Comparison of ENCODE assay signal across 28 cellular contexts in the genomic region with DNA sequence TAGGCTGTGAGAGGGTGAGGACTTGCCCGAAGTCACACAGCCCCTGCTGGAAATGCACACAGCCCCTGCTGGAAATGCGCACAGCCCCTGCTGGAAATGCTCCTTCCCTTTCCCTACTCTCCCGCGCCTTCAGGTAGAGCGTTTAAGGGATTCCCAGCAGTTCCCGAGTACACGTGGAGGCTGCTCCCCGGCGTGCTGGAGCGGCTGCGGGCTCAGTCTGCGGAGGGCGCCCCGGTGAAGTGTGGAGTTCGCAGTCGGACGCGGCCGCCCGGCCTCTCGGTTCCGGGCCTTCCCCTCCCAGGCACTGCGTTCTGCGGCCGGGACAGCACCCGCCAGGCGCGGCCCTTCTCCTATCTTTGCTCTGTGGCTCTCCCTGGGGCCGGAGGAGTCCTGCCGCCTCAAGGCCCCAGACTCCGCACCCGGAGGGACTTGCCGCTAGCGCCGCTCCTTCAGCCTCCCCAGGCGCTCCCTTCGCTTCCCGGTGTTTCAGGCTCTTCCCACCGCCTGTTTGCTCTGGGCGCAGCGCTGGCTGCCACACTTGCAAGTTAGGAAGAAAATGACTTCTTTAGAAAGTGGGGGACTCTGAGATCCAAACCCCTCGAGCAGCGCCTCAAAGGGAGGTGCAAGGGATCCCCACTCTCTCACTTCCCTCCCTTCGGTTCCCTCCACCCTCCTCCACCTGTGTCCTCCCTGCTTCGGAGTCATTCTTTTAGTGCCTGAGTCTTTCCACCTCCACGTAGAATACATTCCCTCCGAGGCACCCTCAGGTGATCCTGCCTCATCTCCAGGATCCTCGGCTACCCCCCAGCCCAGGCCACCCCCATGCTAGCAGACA. TPM values are rescaled to one million over a fixed set of nuclear protein-coding genes. Genes with fewer than 3 reads are reported as not detected.
DNase-seq lines count a peak whose midpoint lies in the region; ATAC-seq and TF ChIP-seq lines count a peak whose summit lies in the region.
"Had no signal": no experiment of that assay in that cellular context is flagged by ENCODE, and none has a peak within 500 bp of the region (broad histone marks: within the 10 kb centered on the region; RNA-seq: fewer than 3 reads in every experiment).

No MANE protein-coding gene starts in this region.

- no TSS peak for BruUV-seq in IMR-90 (replicated peaks; lab: Mats Ljungman, UMichigan)

- intact Hi-C loops in left ventricle myocardium inferior (cut with micrococcal nuclease) (no loop called here), IMR-90 (cut with micrococcal nuclease) (no loop called here)

- TF ChIP-seq EP300 in suprapubic skin (IDR thresholded peaks at IDR 0.05): no peak

- peak overlapping the region; percentile 92 for H3K4me2 ChIP-seq in IMR-90 (ENCODE audit: low read depth, low read length)
- H3K4me2 ChIP-seq: A549 had no signal

- H3K4me1 ChIP-seq in cardiac muscle cell (ENCODE audit: low read depth) (peaks cover 40% of the 10 kb centered on the region), left ventricle myocardium inferior (peaks cover 28% of the 10 kb centered on the region), IMR-90 (ENCODE audit: control insufficient read depth, insufficient read depth, low read length) (peaks cover 30% of the 10 kb centered on the region), suprapubic skin (peaks cover 13% of the 10 kb centered on the region)
- H3K4me1 ChIP-seq: A549 had no signal

- H2AK9ac ChIP-seq in IMR-90 (replicated peaks; ENCODE audit: low read depth, low read length, poor library complexity): peak overlapping the region; percentile 82

- POLR2A ChIA-PET in IMR-90 (lab: Charles Lee; ENCODE audit: unreplicated experiment): no interaction called here

- H3K27ac ChIP-seq in cardiac muscle cell (peak overlapping the region; percentile 95), left ventricle myocardium inferior (replicated peaks) (no peak overlapping the region), IMR-90 (ENCODE audit: insufficient read depth, low read length) (peak overlapping the region; percentile 100), suprapubic skin (peak overlapping the region; percentile 12)
- H3K27ac ChIP-seq: A549, body of pancreas, coronary artery had no signal

- no peak overlapping the region for H3K27ac Mint-ChIP-seq in glutamatergic neuron (ENCODE audit: unreplicated experiment)
- H3K27ac Mint-ChIP-seq: activated CD4-positive, alpha-beta memory T cell treated with anti-CD3 and anti-CD28 coated beads for 36 hours; activated naive CD4-positive, alpha-beta T cell treated with anti-CD3 and anti-CD28 coated beads, Interleukin-2, amount 50 U/mL, for 72 hours; activated T-cell treated with anti-CD3 and anti-CD28 coated beads, Interleukin-2, amount 50 U/mL, for 24 hours; CD4-positive, CD25-positive, alpha-beta regulatory T cell; natural killer cell; T-helper 1 cell treated with Interleukin-12 subunit alpha and Interleukin-12 subunit beta and Interleukin-4 antibody, amounts not matched to agents 30 μg/mL and 1 μg/mL, for 36 hours had no signal

- H3K36me3 ChIP-seq in cardiac muscle cell (no peaks in the 10 kb centered on the region), left ventricle myocardium inferior (no peaks in the 10 kb centered on the region), IMR-90 (ENCODE audit: control insufficient read depth, insufficient read depth, low read length) (peaks cover 2% of the 10 kb centered on the region; the same call in 1 of the 2 replicates), suprapubic skin (no peaks in the 10 kb centered on the region)

- H3K18ac ChIP-seq in IMR-90 (ENCODE audit: low read depth, low read length): peak overlapping the region; percentile 87

- DNase-seq in cardiac muscle cell (ENCODE audit: low read depth in 1 of 2, low spot score in 1 of 2) (peak in 1 of 2 donors; percentile 56), left ventricle myocardium inferior (no peak), IMR-90 (peak; percentile 46), glutamatergic neuron (peak; percentile 54), suprapubic skin (ENCODE audit: low spot score in 2 of 2) (no peak), DMS 273 (lab: John Stamatoyannopoulos, UW; ENCODE audit: unreplicated experiment) (no peak), germinal center (ENCODE audit: low spot score) (no peak)
- DNase-seq: activated CD4-positive, alpha-beta memory T cell treated with anti-CD3 and anti-CD28 coated beads for 36 hours; activated T-cell treated with anti-CD3 and anti-CD28 coated beads, Interleukin-2, amount 50 U/mL, for 24 hours; body of pancreas; CD4-positive, CD25-positive, alpha-beta regulatory T cell; DMS53; HCEC 1CT; Karpas-422; mesenchymal stem cell; natural killer cell; NCI-H1092; NCI-H2081; NCI-H524; SHP77 treated with DMSO at 0.1 percent for 48 hours; stimulated activated CD4-positive, alpha-beta T cell treated with anti-CD3 and anti-CD28 coated beads, Interleukin-15, amount 100 ng/mL, for 24 hours; stimulated activated naive CD4-positive, alpha-beta T cell; trophoblast cell had no signal

- peaks cover 49% of the 10 kb centered on the region for H3K27me3 Mint-ChIP-seq in glutamatergic neuron (ENCODE audit: unreplicated experiment)

- H2BK5ac ChIP-seq in IMR-90 (ENCODE audit: low read depth, low read length, poor library complexity, severe bottlenecking): peak overlapping the region; percentile 74

- H2AFZ ChIP-seq in IMR-90 (replicated peaks; ENCODE audit: low read length, poor library complexity): peak overlapping the region; percentile 88

- H3K56ac ChIP-seq in IMR-90 (ENCODE audit: extremely low read depth, insufficient read depth, low read length): peak overlapping the region; percentile 75; the same call in 1 of the 2 replicates

- no peaks in the 10 kb centered on the region for H3K4me1 Mint-ChIP-seq in glutamatergic neuron (ENCODE audit: low read depth, unreplicated experiment)
- H3K4me1 Mint-ChIP-seq: natural killer cell had no signal

- H3K9me1 ChIP-seq in IMR-90 (ENCODE audit: insufficient read depth, low read length): peaks cover 5% of the 10 kb centered on the region; the same call in 1 of the 2 replicates

- WGBS in IMR-90 (ENCODE audit: extremely low coverage in 2 of 2, insufficient read length in 1 of 2), 2 experiments: 20% methylated on average over 17 of the region's 48 CpGs; no CpG with 5 or more reads in 1 of the 2 experiments
- 23% methylated on average over 21 of the region's 48 CpGs for WGBS in suprapubic skin

- TF ChIP-seq RAD21 in IMR-90 (IDR thresholded peaks at IDR 0.05; ENCODE audit: low read length): no peak

- H3K36me3 Mint-ChIP-seq in glutamatergic neuron (ENCODE audit: unreplicated experiment): no peaks in the 10 kb centered on the region
- H3K36me3 Mint-ChIP-seq: activated CD4-positive, alpha-beta memory T cell treated with anti-CD3 and anti-CD28 coated beads for 36 hours; CD4-positive, CD25-positive, alpha-beta regulatory T cell had no signal

- peak overlapping the region; percentile 94 for H3K4ac ChIP-seq in IMR-90 (ENCODE audit: low read depth, low read length)

- peak overlapping the region; percentile 79 for H2AK5ac ChIP-seq in IMR-90 (ENCODE audit: low read depth, low read length)

- H4K20me1 ChIP-seq in IMR-90 (ENCODE audit: insufficient read depth, low read length): no peaks in the 10 kb centered on the region

- peak overlapping the region; percentile 90 for H4K5ac ChIP-seq in IMR-90 (ENCODE audit: low read depth, low read length)

- in situ Hi-C loops in IMR-90 (cut with MboI; ENCODE audit: low sequenced_read_pairs): loop anchor here (25.0 kb wide), 2 partner anchors 923 to 1227 kb away; a partner anchor contains a TSS

- peaks cover 26 to 59% of the 10 kb centered on the region in 2 experiments; a peak in 3 of 4 replicates for H3K79me1 ChIP-seq in IMR-90 (ENCODE audit: low read depth in 1 of 2, low read length in 2 of 2)

- ATAC-seq in IMR-90 (ENCODE audit: low read depth) (peak; percentile 43), GM18870 (IDR thresholded peaks at IDR 0.05; ENCODE audit: unreplicated experiment) (no peak)
- ATAC-seq: activated naive CD4-positive, alpha-beta T cell treated with anti-CD3 and anti-CD28 coated beads, Interleukin-2, amount 50 U/mL, for 72 hours; body of pancreas; natural killer cell had no signal

- H3K9me3 ChIP-seq in cardiac muscle cell (ENCODE audit: low read depth) (no peaks in the 10 kb centered on the region), left ventricle myocardium inferior (replicated peaks) (no peaks in the 10 kb centered on the region), IMR-90 (ENCODE audit: control insufficient read depth, insufficient read depth, low read length) (no peaks in the 10 kb centered on the region), suprapubic skin (no peaks in the 10 kb centered on the region)
- H3K9me3 ChIP-seq: A549, body of pancreas had no signal

- peak overlapping the region; percentile 81 to 90 for H4K8ac ChIP-seq in IMR-90 (ENCODE audit: low read depth in 2 of 2, low read length in 2 of 2)

- no peak for TF ChIP-seq POLR2A in IMR-90 (IDR thresholded peaks at IDR 0.05; ENCODE audit: low read depth, low read length)
- no peak for TF ChIP-seq POLR2A in suprapubic skin (IDR thresholded peaks at IDR 0.05)

- CTCF ChIA-PET in IMR-90 (lab: Yijun Ruan, JAX): interaction anchor here (0.7 to 0.9 kb wide), 2 partner anchors 11 to 12 kb away, joined by 3 read pairs; no protein-coding TSS in a partner anchor

- no peak overlapping the region for H3K4me3 Mint-ChIP-seq in glutamatergic neuron (ENCODE audit: unreplicated experiment)
- H3K4me3 Mint-ChIP-seq: activated CD4-positive, alpha-beta memory T cell treated with anti-CD3 and anti-CD28 coated beads for 36 hours; activated T-cell treated with anti-CD3 and anti-CD28 coated beads, Interleukin-2, amount 50 U/mL, for 24 hours; CD4-positive, CD25-positive, alpha-beta regulatory T cell; natural killer cell; T-helper 1 cell treated with Interleukin-12 subunit alpha and Interleukin-12 subunit beta and Interleukin-4 antibody, amounts not matched to agents 30 μg/mL and 1 μg/mL, for 36 hours had no signal

- H2BK120ac ChIP-seq in IMR-90 (ENCODE audit: low read depth, low read length): peak overlapping the region; percentile 95

- peak overlapping the region; percentile 88 for H3K9ac ChIP-seq in IMR-90 (ENCODE audit: low read depth, low read length)

- TF ChIP-seq CTCF in cardiac muscle cell (IDR thresholded peaks at IDR 0.05; ENCODE audit: low read depth, low read length) (no peak), left ventricle myocardium inferior (IDR thresholded peaks at IDR 0.05; ENCODE audit: borderline replicate concordance) (no peak), IMR-90 (conservative IDR thresholded peaks at IDR 0.05; ENCODE audit: low read depth, low read length) (no peak), glutamatergic neuron (IDR thresholded peaks at IDR 0.05; ENCODE audit: partially characterized antibody, unreplicated experiment) (no peak), suprapubic skin (IDR thresholded peaks at IDR 0.05) (no peak)

- H4K91ac ChIP-seq in IMR-90 (ENCODE audit: insufficient read depth, low read depth, low read length): peak overlapping the region; percentile 94

- peak overlapping the region; percentile 80 for H2BK20ac ChIP-seq in IMR-90 (ENCODE audit: low read depth, low read length)

- no peak overlapping the region for H3K4me3 ChIP-seq in cardiac muscle cell
- H3K4me3 ChIP-seq in left ventricle myocardium inferior: no peak overlapping the region
- peak overlapping the region; percentile 37 for H3K4me3 ChIP-seq in IMR-90 (ENCODE audit: insufficient read depth, low read depth, low read length)
- H3K4me3 ChIP-seq in suprapubic skin: no peak overlapping the region
- H3K4me3 ChIP-seq: A549, body of pancreas, coronary artery had no signal

- H3K9me3 Mint-ChIP-seq in glutamatergic neuron (ENCODE audit: unreplicated experiment): peaks cover 11% of the 10 kb centered on the region
- H3K9me3 Mint-ChIP-seq: activated CD4-positive, alpha-beta memory T cell treated with anti-CD3 and anti-CD28 coated beads for 36 hours; activated T-cell treated with anti-CD3 and anti-CD28 coated beads, Interleukin-2, amount 50 U/mL, for 24 hours had no signal

- H3K27me3 ChIP-seq in cardiac muscle cell (peaks cover 82% of the 10 kb centered on the region), left ventricle myocardium inferior (ENCODE audit: low read depth) (peaks cover 69% of the 10 kb centered on the region), IMR-90 (ENCODE audit: control insufficient read depth, insufficient read depth, low read length) (no peaks in the 10 kb centered on the region), suprapubic skin (peaks cover 96% of the 10 kb centered on the region)

- dilution Hi-C loops in IMR-90 (cut with HindIII; ENCODE audit: low sequenced_read_pairs, unreplicated experiment): no loop called here

- peak overlapping the region; percentile 95 for H3K23ac ChIP-seq in IMR-90 (ENCODE audit: low read depth, low read length)

- H3K14ac ChIP-seq in IMR-90 (replicated peaks; ENCODE audit: low read depth, low read length): peak overlapping the region; percentile 95

- peak overlapping the region; percentile 93; the same call in 2 of the 3 replicates for H2BK15ac ChIP-seq in IMR-90 (ENCODE audit: low read depth, low read length)

RNA-seq across cellular contexts. Expression of a gene that starts 8.3 kb away (rescaled TPM):
- total RNA-seq in cardiac muscle cell (108 and 109 TPM in 2 replicates), left ventricle myocardium inferior (75.1 TPM), IMR-90 (2012; rRNA removed) (10.8 and 13.3 TPM in 2 replicates), glutamatergic neuron (ENCODE audit: unreplicated experiment) (not detected), suprapubic skin (1 to 10 TPM in 2 of 4 donors, under 1 TPM in 1, not detected in 1; 0.44 to 3.5 (median 2.1) TPM)
- polyA plus RNA-seq in cardiac muscle cell (83.3 and 110 TPM in 2 replicates), IMR-90 (2012; rRNA removed) (14.7 and 16.6 TPM in 2 replicates)
- 8.9 and 16.8 TPM in 2 replicates for polyA plus RNA-seq in IMR-90 (2012; cell fraction: cytosol; rRNA removed)
- 36.1 and 51.2 TPM in 2 replicates for polyA plus RNA-seq in IMR-90 (2012; cell fraction: nucleus; rRNA removed; ENCODE audit: low replicate concordance)
- total RNA-seq: activated CD4-positive, alpha-beta memory T cell treated with anti-CD3 and anti-CD28 coated beads for 36 hours; activated naive CD4-positive, alpha-beta T cell treated with anti-CD3 and anti-CD28 coated beads, Interleukin-2, amount 50 U/mL, for 72 hours; body of pancreas; CD4-positive, CD25-positive, alpha-beta regulatory T cell; natural killer cell had no signal
- polyA plus RNA-seq: A549; CD4-positive, CD25-positive, alpha-beta regulatory T cell had no signal

Comparison
In these comparisons a context has a peak if more than half of its experiments do, and no peak if none do; other contexts are left out.
1. DNase-seq: peak in IMR-90 (single experiment) and glutamatergic neuron (single experiment); none in left ventricle myocardium inferior (single experiment), suprapubic skin (0 of 2), DMS 273 (single experiment) and germinal center (single experiment).